In the genomic region with DNA sequence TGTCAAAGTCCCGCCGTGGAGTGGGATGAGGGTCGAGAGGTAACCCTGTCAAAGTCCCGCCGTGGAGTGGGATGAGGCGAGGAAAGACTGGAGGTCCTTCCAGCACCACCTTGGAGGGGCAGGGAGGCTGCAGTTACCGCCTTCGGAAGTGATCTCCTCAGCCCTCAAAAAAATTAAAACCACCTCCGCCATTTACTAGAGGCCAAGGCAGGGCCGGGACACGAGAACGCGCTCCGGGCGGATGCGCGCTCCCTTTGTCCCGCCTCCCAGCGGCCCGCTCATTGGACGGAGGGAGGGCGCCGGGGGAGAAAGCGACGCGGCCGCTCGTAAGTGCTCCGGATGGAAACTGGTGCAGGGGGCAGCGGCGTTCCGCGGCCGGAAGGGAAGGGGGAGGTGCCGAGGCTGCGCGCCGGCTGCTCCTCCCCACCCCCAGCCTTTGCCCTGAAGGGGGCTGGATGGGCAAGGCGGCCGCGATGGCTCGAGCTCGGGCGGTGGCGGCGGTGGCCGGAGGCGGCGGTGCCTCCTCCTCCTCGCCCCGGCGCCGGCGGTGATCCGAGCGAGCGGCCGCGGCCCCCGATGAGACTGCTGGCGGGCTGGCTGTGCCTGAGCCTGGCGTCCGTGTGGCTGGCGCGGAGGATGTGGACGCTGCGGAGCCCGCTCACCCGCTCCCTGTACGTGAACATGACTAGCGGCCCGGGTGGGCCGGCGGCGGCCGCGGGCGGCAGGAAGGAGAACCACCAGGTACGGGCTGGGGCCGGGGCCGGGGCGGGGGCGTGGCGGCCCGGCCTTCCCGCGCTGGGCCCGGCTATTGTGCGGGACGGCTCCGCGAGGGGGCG, we compare ENCODE assay signal across 8 cellular contexts. TPM values are rescaled to one million over a fixed set of nuclear protein-coding genes. Genes with fewer than 3 reads are reported as not detected.
DNase-seq lines count a peak whose midpoint lies in the region; ATAC-seq lines count a peak whose summit lies in the region.

METTL9 (plus strand) TSS at position 420 of the 836 bp plus-strand sequence; CDS start at position 577, 157 bp downstream.

- H2BK120ac ChIP-seq in mesendoderm (ENCODE audit: low read depth, low read length), result peak within 1 kb of the TSS; percentile 69

- H3K4me1 Mint-ChIP-seq in activated CD8-positive, alpha-beta memory T cell treated with anti-CD3 and anti-CD28 coated beads, Interleukin-2, amount 10 ng/mL, durations not matched to agents 7 days and 5 days, result peaks cover 57% of the 10 kb centered on the region

- H3K36me3 ChIP-seq in endocrine pancreas (ENCODE audit: control insufficient read depth, insufficient read depth, low read length) (no peaks in the 10 kb centered on the region), mesendoderm (ENCODE audit: control insufficient read depth, insufficient read depth, low read length) (no peaks in the 10 kb centered on the region)

- peak within 1 kb of the TSS; percentile 54 for H2BK5ac ChIP-seq in mesendoderm (ENCODE audit: low read length)

- peak within 1 kb of the TSS; percentile 89 for H3K4ac ChIP-seq in mesendoderm (ENCODE audit: low read depth, low read length)

- peak within 1 kb of the TSS; percentile 99 for H3K23ac ChIP-seq in mesendoderm (ENCODE audit: low read length)

- H3K9me3 ChIP-seq in endocrine pancreas (ENCODE audit: control insufficient read depth, low read length), result no peaks in the 10 kb centered on the region

- peak within 1 kb of the TSS; percentile 99 for H3K56ac ChIP-seq in mesendoderm (ENCODE audit: low read length)

- peak within 1 kb of the TSS; percentile 94 for H3K27ac Mint-ChIP-seq in activated CD8-positive, alpha-beta memory T cell treated with anti-CD3 and anti-CD28 coated beads, Interleukin-2, amount 10 ng/mL, durations not matched to agents 7 days and 5 days

- peak within 1 kb of the TSS; percentile 98 for H3K4me3 Mint-ChIP-seq in activated CD8-positive, alpha-beta memory T cell treated with anti-CD3 and anti-CD28 coated beads, Interleukin-2, amount 10 ng/mL, durations not matched to agents 7 days and 5 days

- no peaks in the 10 kb centered on the region for H3K9me3 Mint-ChIP-seq in activated CD8-positive, alpha-beta memory T cell treated with anti-CD3 and anti-CD28 coated beads, Interleukin-2, amount 10 ng/mL, durations not matched to agents 7 days and 5 days (ENCODE audit: low read depth)

- H3K9ac ChIP-seq in endocrine pancreas (ENCODE audit: control insufficient read depth, insufficient read depth, low read length), result peak within 1 kb of the TSS; percentile 98
- peak within 1 kb of the TSS; percentile 97 for H3K9ac ChIP-seq in mesendoderm (ENCODE audit: low read length)

- peak within 1 kb of the TSS; percentile 99 for H3K27ac ChIP-seq in mesendoderm (ENCODE audit: low read depth, low read length)

- H3K79me1 ChIP-seq in mesendoderm (ENCODE audit: low read length), result peaks cover 10% of the 10 kb centered on the region

- H3K4me3 ChIP-seq in endocrine pancreas (ENCODE audit: control insufficient read depth, insufficient read depth, low read length), result peak within 1 kb of the TSS; percentile 92
- peak within 1 kb of the TSS; percentile 88 for H3K4me3 ChIP-seq in mesendoderm (ENCODE audit: low read length)

- peak within 1 kb of the TSS; percentile 95 for H4K8ac ChIP-seq in mesendoderm (ENCODE audit: low read depth, low read length)

- no peaks in the 10 kb centered on the region for H3K27me3 Mint-ChIP-seq in activated CD8-positive, alpha-beta memory T cell treated with anti-CD3 and anti-CD28 coated beads, Interleukin-2, amount 10 ng/mL, durations not matched to agents 7 days and 5 days

- no peak within 1 kb of the TSS for H2AK5ac ChIP-seq in mesendoderm (ENCODE audit: low read length)

- H3K36me3 Mint-ChIP-seq in activated CD8-positive, alpha-beta memory T cell treated with anti-CD3 and anti-CD28 coated beads, Interleukin-2, amount 10 ng/mL, durations not matched to agents 7 days and 5 days, result peaks cover 3% of the 10 kb centered on the region

- DNase-seq in COLO668 (lab: John Stamatoyannopoulos, UW; ENCODE audit: unreplicated experiment), result peak; percentile 96
- peak; percentile 93 for DNase-seq in HT1080 (ENCODE audit: low read depth)
- DNase-seq in NOMO-1 treated with DMSO at 0.1 percent for 48 hours (lab: John Stamatoyannopoulos, UW; ENCODE audit: unreplicated experiment), result peak; percentile 92
- peak; percentile 97 for DNase-seq in activated CD8-positive, alpha-beta memory T cell treated with anti-CD3 and anti-CD28 coated beads, Interleukin-2, amount 10 ng/mL, durations not matched to agents 7 days and 5 days
- DNase-seq in mesendoderm, result peak; percentile 97
- DNase-seq in stimulated activated CD8-positive, alpha-beta memory T cell treated with anti-CD3 and anti-CD28 coated beads, Interleukin-15, amount 100 ng/mL, for 1 hour (ENCODE audit: low read depth), result peak; percentile 88

- H3K4me2 ChIP-seq in mesendoderm (ENCODE audit: low read length), result peak within 1 kb of the TSS; percentile 95

- no peaks in the 10 kb centered on the region for H3K27me3 ChIP-seq in endocrine pancreas (ENCODE audit: control insufficient read depth, insufficient read depth, low read length)
- no peaks in the 10 kb centered on the region for H3K27me3 ChIP-seq in mesendoderm (ENCODE audit: insufficient read depth, low read length, poor library complexity)

- no peak within 1 kb of the TSS for H2BK15ac ChIP-seq in mesendoderm (replicated peaks; ENCODE audit: low read depth)

- whole genome bisulfite sequencing in mesendoderm (ENCODE audit: extremely low coverage, insufficient coverage, low lambda C conversion rate), result no CpG with 5 or more reads among the region's 93 CpGs

- H3K18ac ChIP-seq in mesendoderm (ENCODE audit: low read length), result peak within 1 kb of the TSS; percentile 78

- H3K4me1 ChIP-seq in endocrine pancreas (ENCODE audit: control insufficient read depth, insufficient read depth, low read length), result peaks cover 19% of the 10 kb centered on the region
- no peaks in the 10 kb centered on the region for H3K4me1 ChIP-seq in mesendoderm (ENCODE audit: control insufficient read depth, low read depth, low read length)

- ATAC-seq in GM21360 (IDR thresholded peaks at IDR 0.05; ENCODE audit: unreplicated experiment), result peak; percentile 84
- ATAC-seq in activated CD8-positive, alpha-beta memory T cell treated with anti-CD3 and anti-CD28 coated beads, Interleukin-2, amount 10 ng/mL, durations not matched to agents 7 days and 5 days, result peak; percentile 94

- no peak within 1 kb of the TSS for H4K5ac ChIP-seq in mesendoderm (ENCODE audit: low read length)

- CTCF ChIA-PET in activated CD8-positive, alpha-beta memory T cell treated with anti-CD3 and anti-CD28 coated beads, Interleukin-2, amount 10 ng/mL, durations not matched to agents 7 days and 5 days (lab: Charles Lee), result interaction anchor here (0.9 to 1.8 kb wide), 3 partner anchors 9 to 40 kb away, joined by 3 to 7 read pairs (median 4); no protein-coding TSS in a partner anchor

- peaks cover 33% of the 10 kb centered on the region for H3K79me2 ChIP-seq in mesendoderm (ENCODE audit: control insufficient read depth, insufficient read depth, low read length)

RNA-seq across cellular contexts. Expression of gene METTL9, which starts in this region (rescaled TPM):
- 135 and 142 TPM in 2 replicates for total RNA-seq in HT1080 (2014; rRNA removed; shearing (Covaris generic))
- polyA plus RNA-seq in HT1080 (2015; cell fraction: cytosol; rRNA removed), result 128 TPM in 2 replicates
- 35.0 and 35.8 TPM in 2 replicates for polyA plus RNA-seq in HT1080 (2015; cell fraction: nucleus; rRNA removed)
- 10 to 100 TPM; 86.6 to 93.4 TPM for total RNA-seq in activated CD8-positive, alpha-beta memory T cell treated with anti-CD3 and anti-CD28 coated beads, Interleukin-2, amount 10 ng/mL, durations not matched to agents 7 days and 5 days
- polyA plus RNA-seq in mesendoderm (2013, experiment 1 of 2), result 77.6 TPM
- polyA plus RNA-seq in mesendoderm (2013, experiment 2 of 2), result 77.8 TPM

Comparison
In these comparisons a context has a peak if more than half of its experiments do, and no peak if none do; other contexts are left out.
1. Peak in every context shown above with its lines: DNase-seq, ATAC-seq, H3K4me3 ChIP-seq and H3K27ac ChIP-seq.